In the genomic region with DNA sequence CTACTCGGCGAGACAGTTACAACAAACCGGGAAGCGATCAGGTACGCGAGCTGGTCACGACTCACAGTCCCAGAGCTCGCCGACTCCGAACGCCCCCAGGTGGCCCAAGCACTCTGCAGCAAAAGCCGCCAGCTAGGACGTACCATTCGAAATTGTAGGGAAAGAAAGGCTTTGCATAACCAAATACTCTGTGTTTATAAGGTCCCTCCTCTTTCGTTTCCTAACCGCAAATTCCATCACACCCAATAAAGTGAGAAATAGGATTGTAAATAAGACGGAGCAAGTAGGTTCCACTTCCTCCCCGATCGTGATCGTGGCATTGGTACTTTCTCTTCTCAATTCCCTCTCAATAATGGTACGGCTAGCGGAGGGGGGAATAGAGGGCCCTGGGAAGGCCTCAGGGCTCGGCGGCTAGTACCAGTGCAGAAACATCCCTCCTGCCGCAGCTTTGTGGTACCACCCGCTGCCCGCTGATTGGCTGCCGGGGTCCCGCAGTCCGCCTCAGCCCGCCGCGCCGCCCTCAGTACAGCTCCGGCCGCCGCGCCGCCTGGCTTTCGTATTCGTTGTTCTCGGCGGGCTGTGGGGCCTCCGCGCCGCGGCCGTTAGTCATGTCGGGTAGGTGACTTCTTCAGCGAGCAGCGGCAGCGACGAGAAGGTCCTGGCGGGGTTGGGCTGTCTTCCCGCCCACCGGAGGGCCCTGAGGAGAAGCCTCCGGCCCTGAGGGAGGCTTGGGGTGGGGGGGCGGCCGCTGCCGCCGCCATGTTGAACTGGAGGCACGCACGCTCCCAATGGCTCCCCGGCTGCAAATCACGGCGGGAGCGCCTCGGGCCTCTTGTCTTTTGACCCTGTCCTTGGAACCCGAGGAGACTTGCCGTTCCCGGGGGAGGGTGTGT, we compare ENCODE assay signal across 1 cellular context.
TF ChIP-seq lines count a peak whose summit lies in the region.

TSS of gene TAF15 (plus strand) at position 523 of the 893 bp plus-strand sequence. CDS start at position 609, 86 bp downstream.

TF ChIP-seq in HepG2, 621 proteins besides CTCF, POLR2A, EP300 and RAD21 (continued from another document and continues in another):
- TF ChIP-seq ZNF142 (CRISPR knock-in tag; IDR thresholded peaks at IDR 0.05) (peak; percentile 56; the same call in 1 of the 2 replicates), ZSCAN29 (CRISPR knock-in tag; conservative IDR thresholded peaks at IDR 0.05) (no peak), TBP (CRISPR knock-in tag; IDR thresholded peaks at IDR 0.05) (0 out of 2 replicates have a peak, but pooled peaks have one; percentile 18), GATAD1 (CRISPR knock-in tag; IDR thresholded peaks at IDR 0.05) (peak; percentile 70), MAX (IDR thresholded peaks at IDR 0.05) (peak; percentile 77; the same call in 1 of the 2 replicates), ZNF740 (CRISPR knock-in tag; IDR thresholded peaks at IDR 0.05) (peak; percentile 100), ZBTB8A (CRISPR knock-in tag; IDR thresholded peaks at IDR 0.05; ENCODE audit: borderline replicate concordance, low read depth) (no peak), SALL1 (CRISPR knock-in tag; IDR thresholded peaks at IDR 0.05) (peak; percentile 86), ZNF205 (CRISPR knock-in tag; IDR thresholded peaks at IDR 0.05) (peak; percentile 17; the same call in 1 of the 2 replicates), MXD4 (CRISPR knock-in tag; IDR thresholded peaks at IDR 0.05) (peak; percentile 54), ZNF576 (CRISPR knock-in tag; IDR thresholded peaks at IDR 0.05) (no peak), REXO4 (CRISPR knock-in tag; IDR thresholded peaks at IDR 0.05; ENCODE audit: borderline replicate concordance) (0 out of 2 replicates have a peak, but pooled peaks have one; percentile 44), RFX1 (IDR thresholded peaks at IDR 0.05) (no peak), ZNF253 (CRISPR knock-in tag; IDR thresholded peaks at IDR 0.05; ENCODE audit: borderline replicate concordance) (0 out of 2 replicates have a peak, but pooled peaks have one; percentile 84), CEBPZ (IDR thresholded peaks at IDR 0.05; ENCODE audit: low read length) (no peak), EEA1 (CRISPR knock-in tag; IDR thresholded peaks at IDR 0.05; ENCODE audit: borderline replicate concordance) (0 out of 2 replicates have a peak, but pooled peaks have one; percentile 65), THAP7 (CRISPR knock-in tag; IDR thresholded peaks at IDR 0.05) (no peak; the same call in 1 of the 2 replicates), HOXD1 (CRISPR knock-in tag; IDR thresholded peaks at IDR 0.05) (no peak), TAF15 (IDR thresholded peaks at IDR 0.05; ENCODE audit: low read depth, low read length, poor library complexity, severe bottlenecking) (no peak), NR2F6 (IDR thresholded peaks at IDR 0.05) (no peak), NR2F6 (CRISPR knock-in tag; IDR thresholded peaks at IDR 0.05) (peak; percentile 39; the same call in 1 of the 2 replicates), ZNF367 (CRISPR knock-in tag; IDR thresholded peaks at IDR 0.05; ENCODE audit: borderline replicate concordance) (no peak; the same call in 1 of the 2 replicates), ONECUT2 (CRISPR knock-in tag; IDR thresholded peaks at IDR 0.05) (no peak), ZNF335 (CRISPR knock-in tag; IDR thresholded peaks at IDR 0.05) (no peak), HMGA1 (CRISPR knock-in tag; conservative IDR thresholded peaks at IDR 0.05) (no peak), ZMAT3 (CRISPR knock-in tag; conservative IDR thresholded peaks at IDR 0.05) (peak; percentile 52; the same call in 1 of the 2 replicates), HNRNPK (IDR thresholded peaks at IDR 0.05; ENCODE audit: low read depth, low read length, poor library complexity, severe bottlenecking) (peak; percentile 59), TRIM24 (CRISPR knock-in tag; IDR thresholded peaks at IDR 0.05) (no peak), NFE2 (CRISPR knock-in tag; IDR thresholded peaks at IDR 0.05) (no peak), ZHX1 (CRISPR knock-in tag; IDR thresholded peaks at IDR 0.05; ENCODE audit: low read depth) (no peak)
- TF ChIP-seq, protein P1, sequence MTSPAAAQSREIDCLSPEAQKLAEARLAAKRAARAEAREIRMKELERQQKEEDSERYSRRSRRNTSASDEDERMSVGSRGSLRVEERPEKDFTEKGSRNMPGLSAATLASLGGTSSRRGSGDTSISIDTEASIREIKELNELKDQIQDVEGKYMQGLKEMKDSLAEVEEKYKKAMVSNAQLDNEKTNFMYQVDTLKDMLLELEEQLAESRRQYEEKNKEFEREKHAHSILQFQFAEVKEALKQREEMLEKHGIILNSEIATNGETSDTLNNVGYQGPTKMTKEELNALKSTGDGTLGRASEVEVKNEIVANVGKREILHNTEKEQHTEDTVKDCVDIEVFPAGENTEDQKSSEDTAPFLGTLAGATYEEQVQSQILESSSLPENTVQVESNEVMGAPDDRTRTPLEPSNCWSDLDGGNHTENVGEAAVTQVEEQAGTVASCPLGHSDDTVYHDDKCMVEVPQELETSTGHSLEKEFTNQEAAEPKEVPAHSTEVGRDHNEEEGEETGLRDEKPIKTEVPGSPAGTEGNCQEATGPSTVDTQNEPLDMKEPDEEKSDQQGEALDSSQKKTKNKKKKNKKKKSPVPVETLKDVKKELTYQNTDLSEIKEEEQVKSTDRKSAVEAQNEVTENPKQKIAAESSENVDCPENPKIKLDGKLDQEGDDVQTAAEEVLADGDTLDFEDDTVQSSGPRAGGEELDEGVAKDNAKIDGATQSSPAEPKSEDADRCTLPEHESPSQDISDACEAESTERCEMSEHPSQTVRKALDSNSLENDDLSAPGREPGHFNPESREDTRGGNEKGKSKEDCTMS (CRISPR knock-in tag; conservative IDR thresholded peaks at IDR 0.05), result no peak
- TF ChIP-seq, protein P2, sequence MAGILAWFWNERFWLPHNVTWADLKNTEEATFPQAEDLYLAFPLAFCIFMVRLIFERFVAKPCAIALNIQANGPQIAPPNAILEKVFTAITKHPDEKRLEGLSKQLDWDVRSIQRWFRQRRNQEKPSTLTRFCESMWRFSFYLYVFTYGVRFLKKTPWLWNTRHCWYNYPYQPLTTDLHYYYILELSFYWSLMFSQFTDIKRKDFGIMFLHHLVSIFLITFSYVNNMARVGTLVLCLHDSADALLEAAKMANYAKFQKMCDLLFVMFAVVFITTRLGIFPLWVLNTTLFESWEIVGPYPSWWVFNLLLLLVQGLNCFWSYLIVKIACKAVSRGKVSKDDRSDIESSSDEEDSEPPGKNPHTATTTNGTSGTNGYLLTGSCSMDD (CRISPR knock-in tag; IDR thresholded peaks at IDR 0.05), result no peak
- TF ChIP-seq, protein P3, sequence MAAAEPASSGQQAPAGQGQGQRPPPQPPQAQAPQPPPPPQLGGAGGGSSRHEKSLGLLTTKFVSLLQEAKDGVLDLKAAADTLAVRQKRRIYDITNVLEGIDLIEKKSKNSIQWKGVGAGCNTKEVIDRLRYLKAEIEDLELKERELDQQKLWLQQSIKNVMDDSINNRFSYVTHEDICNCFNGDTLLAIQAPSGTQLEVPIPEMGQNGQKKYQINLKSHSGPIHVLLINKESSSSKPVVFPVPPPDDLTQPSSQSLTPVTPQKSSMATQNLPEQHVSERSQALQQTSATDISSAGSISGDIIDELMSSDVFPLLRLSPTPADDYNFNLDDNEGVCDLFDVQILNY (CRISPR knock-in tag; conservative IDR thresholded peaks at IDR 0.05), result peak; percentile 79
